In genomic region chr10:116371737-116372136, GRCh38 we compare ENCODE assay signal across 24 cellular contexts. TPM values are rescaled to one million over a fixed set of nuclear protein-coding genes. Genes with fewer than 3 reads are reported as not detected.
DNase-seq lines count a peak whose midpoint lies in the region; ATAC-seq and TF ChIP-seq lines count a peak whose summit lies in the region.
"Had no signal": no experiment of that assay in that cellular context is flagged by ENCODE, and none has a peak within 500 bp of the region (broad histone marks: within the 10 kb centered on the region; RNA-seq: fewer than 3 reads in every experiment).

No MANE protein-coding gene starts in this region.

- H3K4me1 ChIP-seq in hepatocyte (ENCODE audit: insufficient read depth), result no peaks in the 10 kb centered on the region
- no peaks in the 10 kb centered on the region for H3K4me1 ChIP-seq in smooth muscle cell (ENCODE audit: low read depth)
- H3K4me1 ChIP-seq: BLaER1 treated with 17β-estradiol and CSF1 and Interleukin-3, amounts not matched to agents 10 nM and 100 nM; esophagus muscularis mucosa; sigmoid colon had no signal

- no peaks in the 10 kb centered on the region for H3K9me3 Mint-ChIP-seq in HFFc6
- H3K9me3 Mint-ChIP-seq: stimulated activated naive CD8-positive, alpha-beta T cell treated with anti-CD3 and anti-CD28 coated beads, Interleukin-15, Interleukin-2, amounts not matched to agents 100 ng/mL and 50 ng/mL, for 24 hours had no signal

- no peak overlapping the region for H3K27ac ChIP-seq in hepatocyte
- H3K27ac ChIP-seq in smooth muscle cell (ENCODE audit: low read depth), result no peak overlapping the region
- H3K27ac ChIP-seq: BLaER1 treated with 17β-estradiol and CSF1 and Interleukin-3, amounts not matched to agents 10 nM and 100 nM; esophagus muscularis mucosa; GM23248; sigmoid colon; VCaP had no signal

- H2AFZ ChIP-seq in hepatocyte, result peak overlapping the region; percentile 9
- peak overlapping the region; percentile 73 for H2AFZ ChIP-seq in smooth muscle cell (ENCODE audit: low read depth)
- H2AFZ ChIP-seq: GM23248 had no signal

- no peaks in the 10 kb centered on the region for H3K27me3 Mint-ChIP-seq in HFFc6 (ENCODE audit: insufficient read depth)

- H3K27me3 ChIP-seq in hepatocyte (no peaks in the 10 kb centered on the region), smooth muscle cell (ENCODE audit: low read depth) (no peaks in the 10 kb centered on the region)
- H3K27me3 ChIP-seq: BLaER1 treated with 17β-estradiol and CSF1 and Interleukin-3, amounts not matched to agents 10 nM and 100 nM; esophagus muscularis mucosa; sigmoid colon had no signal

- H3F3A ChIP-seq in smooth muscle cell (ENCODE audit: low read depth), result no peaks in the 10 kb centered on the region

- no peak for TF ChIP-seq CTCF in HFFc6 (IDR thresholded peaks at IDR 0.05)
- TF ChIP-seq CTCF in hepatocyte (IDR thresholded peaks at IDR 0.05; ENCODE audit: poor library complexity), result no peak
- TF ChIP-seq CTCF in smooth muscle cell (IDR thresholded peaks at IDR 0.05; ENCODE audit: borderline replicate concordance, insufficient read depth, poor library complexity, severe bottlenecking), result no peak

- in situ Hi-C loops in SK-MEL-5 (cut with HindIII; ENCODE audit: low pct_unique_long_range_greater_than_20kb, low sequenced_read_pairs), result no loop called here

- no peaks in the 10 kb centered on the region for H3K9me2 ChIP-seq in hepatocyte (replicated peaks; ENCODE audit: insufficient read depth)

- ATAC-seq in HG02763 (IDR thresholded peaks at IDR 0.05; ENCODE audit: unreplicated experiment) (no peak), HG02623 (IDR thresholded peaks at IDR 0.05; ENCODE audit: unreplicated experiment) (no peak)

- no peaks in the 10 kb centered on the region for H3K36me3 ChIP-seq in hepatocyte (replicated peaks; ENCODE audit: insufficient read depth, low read depth)
- H3K36me3 ChIP-seq in smooth muscle cell (ENCODE audit: low read depth), result no peaks in the 10 kb centered on the region
- H3K36me3 ChIP-seq: BLaER1 treated with 17β-estradiol and CSF1 and Interleukin-3, amounts not matched to agents 10 nM and 100 nM; esophagus muscularis mucosa; sigmoid colon had no signal

- no peak overlapping the region for H3K4me3 ChIP-seq in hepatocyte
- H3K4me3 ChIP-seq in smooth muscle cell, result no peak overlapping the region
- H3K4me3 ChIP-seq: BLaER1 treated with 17β-estradiol and CSF1 and Interleukin-3, amounts not matched to agents 10 nM and 100 nM; esophagus muscularis mucosa; GM23248; sigmoid colon had no signal

- DNase-seq in HFFc6, result no peak
- peak; percentile 36 for DNase-seq in SK-MEL-5 (ENCODE audit: low read depth, low spot score)
- no peak for DNase-seq in hepatocyte (ENCODE audit: low spot score)
- DNase-seq in smooth muscle cell (lab: John Stamatoyannopoulos, UW; ENCODE audit: unreplicated experiment), result no peak
- no peak for DNase-seq in activated CD4-positive, CD25-positive, alpha-beta regulatory T cell (lab: John Stamatoyannopoulos, UW)
- DNase-seq: activated CD4-positive, alpha-beta T cell treated with anti-CD3 and anti-CD28 coated beads, Interleukin-2, amount 50 U/mL, for 4 hours; activated T-cell treated with anti-CD3 and anti-CD28 coated beads for 4 hours; amniotic stem cell; effector CD4-positive, alpha-beta T cell; glutamatergic neuron; GM23248; NCI-H2029 treated with DMSO at 0.1 percent for 48 hours; NCI-H446 treated with DMSO at 0.1 percent for 48 hours; sigmoid colon; stimulated activated CD4-positive, alpha-beta T cell treated with anti-CD3 and anti-CD28 coated beads, Interleukin-2, amount 100 ng/mL, for 24 hours; T-helper 1 cell; trophoblast cell had no signal

- no peak overlapping the region for H3K9ac ChIP-seq in smooth muscle cell (ENCODE audit: low read depth)
- H3K9ac ChIP-seq: BLaER1 treated with 17β-estradiol and CSF1 and Interleukin-3, amounts not matched to agents 10 nM and 100 nM; GM23248 had no signal

- H3K4me3 Mint-ChIP-seq in HFFc6, result peak overlapping the region; percentile 60
- H3K4me3 Mint-ChIP-seq: stimulated activated naive CD8-positive, alpha-beta T cell treated with anti-CD3 and anti-CD28 coated beads, Interleukin-15, Interleukin-2, amounts not matched to agents 100 ng/mL and 50 ng/mL, for 24 hours had no signal

- whole genome bisulfite sequencing in hepatocyte (ENCODE audit: low lambda C conversion rate, missing lambda C conversion rate), result 23% methylated on average over 1 of the region's 1 CpG
- 25% methylated on average over 1 of the region's 1 CpG for whole genome bisulfite sequencing in smooth muscle cell (ENCODE audit: low lambda C conversion rate)

- H3K4me2 ChIP-seq in hepatocyte, result peak overlapping the region; percentile 2
- no peak overlapping the region for H3K4me2 ChIP-seq in smooth muscle cell
- H3K4me2 ChIP-seq: BLaER1 treated with 17β-estradiol and CSF1 and Interleukin-3, amounts not matched to agents 10 nM and 100 nM had no signal

- peak overlapping the region; percentile 20 for H3K27ac Mint-ChIP-seq in HFFc6
- H3K27ac Mint-ChIP-seq: stimulated activated naive CD8-positive, alpha-beta T cell treated with anti-CD3 and anti-CD28 coated beads, Interleukin-15, Interleukin-2, amounts not matched to agents 100 ng/mL and 50 ng/mL, for 24 hours had no signal

- H3K36me3 Mint-ChIP-seq in HFFc6 (ENCODE audit: low read depth), result no peaks in the 10 kb centered on the region

- H3K79me2 ChIP-seq in hepatocyte (no peaks in the 10 kb centered on the region), smooth muscle cell (ENCODE audit: low read depth) (no peaks in the 10 kb centered on the region)

- no peaks in the 10 kb centered on the region for H4K20me1 ChIP-seq in hepatocyte (ENCODE audit: insufficient read depth, poor library complexity, severe bottlenecking)
- no peaks in the 10 kb centered on the region for H4K20me1 ChIP-seq in smooth muscle cell (ENCODE audit: low read depth)
- H4K20me1 ChIP-seq: BLaER1 treated with 17β-estradiol and CSF1 and Interleukin-3, amounts not matched to agents 10 nM and 100 nM had no signal

- peaks cover 7% of the 10 kb centered on the region for H3K4me1 Mint-ChIP-seq in HFFc6 (ENCODE audit: low read depth)

- H3K9me3 ChIP-seq in hepatocyte (ENCODE audit: low read depth) (no peaks in the 10 kb centered on the region), smooth muscle cell (replicated peaks; ENCODE audit: low read depth) (no peaks in the 10 kb centered on the region)
- H3K9me3 ChIP-seq: BLaER1 treated with 17β-estradiol and CSF1 and Interleukin-3, amounts not matched to agents 10 nM and 100 nM; esophagus muscularis mucosa; sigmoid colon had no signal

RNA-seq across cellular contexts. Expression of gene CCDC172, which starts 47.5 kb away (rescaled TPM):
- total RNA-seq in HFFc6 (2021; fragmentation: NEBNext Ultra II Directional; extraction: Animal tissue kit (Norgen Biotek cat#: 25700)), result not detected
- total RNA-seq in SK-MEL-5 (2014; rRNA removed; shearing (Covaris generic)), result not detected in 2 replicates
- polyA plus RNA-seq in SK-MEL-5 (2015; cell fraction: cytosol; rRNA removed), result not detected in 2 replicates
- not detected in 2 replicates for polyA plus RNA-seq in SK-MEL-5 (2015; cell fraction: nucleus; rRNA removed)
- not detected in 2 replicates for total RNA-seq in hepatocyte
- polyA plus RNA-seq in hepatocyte, result not detected in 2 replicates
- not detected in 2 replicates for total RNA-seq in smooth muscle cell
- not detected in 2 replicates for polyA plus RNA-seq in smooth muscle cell
- total RNA-seq: esophagus muscularis mucosa, GM23248, lower leg skin, sigmoid colon had no signal
- polyA plus RNA-seq: GM23248, sigmoid colon had no signal

RNA-seq across cellular contexts. Expression of gene PNLIPRP3, which starts 55.9 kb away (rescaled TPM):
- total RNA-seq in HFFc6 (2021; fragmentation: NEBNext Ultra II Directional; extraction: Animal tissue kit (Norgen Biotek cat#: 25700)), result not detected
- total RNA-seq in SK-MEL-5 (2014; rRNA removed; shearing (Covaris generic)), result 13.1 and 13.6 TPM in 2 replicates
- 5.3 and 7.8 TPM in 2 replicates for polyA plus RNA-seq in SK-MEL-5 (2015; cell fraction: cytosol; rRNA removed)
- 15.7 and 26.2 TPM in 2 replicates for polyA plus RNA-seq in SK-MEL-5 (2015; cell fraction: nucleus; rRNA removed)
- 0.93 and 1.0 TPM in 2 replicates for total RNA-seq in hepatocyte
- 0.46 TPM in 1 of 2 replicates, not detected in the other for polyA plus RNA-seq in hepatocyte
- 0.31 TPM in 2 replicates for total RNA-seq in smooth muscle cell
- not detected in 2 replicates for polyA plus RNA-seq in smooth muscle cell
- total RNA-seq: GM23248 had no signal
- polyA plus RNA-seq: GM23248, sigmoid colon had no signal
